9 cellular contexts compared by ENCODE assay signal in genomic region chr10:92756233-92757065, GRCh38.
DNase-seq lines count a peak whose midpoint lies in the region; ATAC-seq and TF ChIP-seq lines count a peak whose summit lies in the region.
"Had no signal": no experiment of that assay in that cellular context is flagged by ENCODE, and none has a peak within 500 bp of the region (broad histone marks: within the 10 kb centered on the region; RNA-seq: fewer than 3 reads in every experiment).

No MANE protein-coding gene starts in this region.

- intact Hi-C loops in testis (cut with DNase I; ENCODE audit: low total_unique reads), result no loop called here
- intact Hi-C loops in body of pancreas (cut with DNase I), result no loop called here

- H3K27ac ChIP-seq in testis, result peak overlapping the region in 1 of 2 donors; percentile 54
- H3K27ac ChIP-seq in body of pancreas, result no peak overlapping the region

- H3K36me3 ChIP-seq in testis (ENCODE audit: low read depth, missing control alignments) (no peaks in the 10 kb centered on the region), body of pancreas (replicated peaks in 1 of 2; ENCODE audit: insufficient read depth in 1 of 2, low read depth in 2 of 2) (no peaks in the 10 kb centered on the region)

- H3K27ac Mint-ChIP-seq in activated naive CD8-positive, alpha-beta T cell treated with anti-CD3 and anti-CD28 coated beads, Interleukin-2, amount 50 U/mL, for 24 hours, result peak overlapping the region; percentile 56
- no peak overlapping the region for H3K27ac Mint-ChIP-seq in activated naive CD8-positive, alpha-beta T cell treated with anti-CD3 and anti-CD28 coated beads for 36 hours
- H3K27ac Mint-ChIP-seq: activated naive CD4-positive, alpha-beta T cell treated with anti-CD3 and anti-CD28 coated beads, Interleukin-2, amount 50 U/mL, for 72 hours had no signal

- TF ChIP-seq CTCF in testis (IDR thresholded peaks at IDR 0.05), result no peak
- no peak for TF ChIP-seq CTCF in body of pancreas (IDR thresholded peaks at IDR 0.05)

- H3K4me3 Mint-ChIP-seq in activated naive CD8-positive, alpha-beta T cell treated with anti-CD3 and anti-CD28 coated beads, Interleukin-2, amount 50 U/mL, for 24 hours, result peak overlapping the region; percentile 38
- no peak overlapping the region for H3K4me3 Mint-ChIP-seq in activated naive CD8-positive, alpha-beta T cell treated with anti-CD3 and anti-CD28 coated beads for 36 hours

- H3K4me3 ChIP-seq in testis (no peak overlapping the region), body of pancreas (no peak overlapping the region)

- 58 to 62% methylated on average over 9 of the region's 9 CpGs for WGBS in testis, 2 donors
- 72 to 79% methylated on average over 9 of the region's 9 CpGs for WGBS in body of pancreas, 2 donors

- H3K9me3 Mint-ChIP-seq in activated naive CD8-positive, alpha-beta T cell treated with anti-CD3 and anti-CD28 coated beads, Interleukin-2, amount 50 U/mL, for 24 hours, result no peaks in the 10 kb centered on the region
- H3K9me3 Mint-ChIP-seq in activated naive CD8-positive, alpha-beta T cell treated with anti-CD3 and anti-CD28 coated beads for 36 hours, result no peaks in the 10 kb centered on the region
- H3K9me3 Mint-ChIP-seq: activated naive CD4-positive, alpha-beta T cell treated with anti-CD3 and anti-CD28 coated beads, Interleukin-2, amount 50 U/mL, for 72 hours had no signal

- H3K27me3 ChIP-seq in testis, result no peaks in the 10 kb centered on the region
- H3K27me3 ChIP-seq in body of pancreas, result no peaks in the 10 kb centered on the region

- H3K9me3 ChIP-seq in testis (no peaks in the 10 kb centered on the region), body of pancreas (no peaks in the 10 kb centered on the region)

- H3K4me1 Mint-ChIP-seq in activated naive CD8-positive, alpha-beta T cell treated with anti-CD3 and anti-CD28 coated beads, Interleukin-2, amount 50 U/mL, for 24 hours, result peaks cover 23% of the 10 kb centered on the region
- peaks cover 11% of the 10 kb centered on the region for H3K4me1 Mint-ChIP-seq in activated naive CD8-positive, alpha-beta T cell treated with anti-CD3 and anti-CD28 coated beads for 36 hours

- no peak for DNase-seq in activated naive CD8-positive, alpha-beta T cell treated with anti-CD3 and anti-CD28 coated beads, Interleukin-2, amount 50 U/mL, for 24 hours
- no peak for DNase-seq in activated naive CD8-positive, alpha-beta T cell treated with anti-CD3 and anti-CD28 coated beads for 36 hours
- DNase-seq in NCI-H510A treated with DMSO at 0.1 percent for 48 hours (lab: John Stamatoyannopoulos, UW), result peak; percentile 25
- DNase-seq in glomerular endothelial cell (ENCODE audit: extremely low read depth, low read depth, low spot score), result peak; percentile 91
- DNase-seq in testis, result peak; percentile 55
- DNase-seq in body of pancreas, result no peak
- DNase-seq in Ammon's horn (ENCODE audit: low spot score), result no peak

- no peaks in the 10 kb centered on the region for H3K27me3 Mint-ChIP-seq in activated naive CD8-positive, alpha-beta T cell treated with anti-CD3 and anti-CD28 coated beads, Interleukin-2, amount 50 U/mL, for 24 hours
- H3K27me3 Mint-ChIP-seq in activated naive CD8-positive, alpha-beta T cell treated with anti-CD3 and anti-CD28 coated beads for 36 hours, result no peaks in the 10 kb centered on the region

- H3K36me3 Mint-ChIP-seq in activated naive CD8-positive, alpha-beta T cell treated with anti-CD3 and anti-CD28 coated beads, Interleukin-2, amount 50 U/mL, for 24 hours (ENCODE audit: low read depth), result no peaks in the 10 kb centered on the region
- H3K36me3 Mint-ChIP-seq in activated naive CD8-positive, alpha-beta T cell treated with anti-CD3 and anti-CD28 coated beads for 36 hours, result no peaks in the 10 kb centered on the region
- H3K36me3 Mint-ChIP-seq: activated naive CD4-positive, alpha-beta T cell treated with anti-CD3 and anti-CD28 coated beads, Interleukin-2, amount 50 U/mL, for 72 hours had no signal

- TF ChIP-seq POLR2A in testis (IDR thresholded peaks at IDR 0.05) (no peak), body of pancreas (IDR thresholded peaks at IDR 0.05) (no peak)

- H3K4me1 ChIP-seq in testis, result peaks cover 7% of the 10 kb centered on the region
- H3K4me1 ChIP-seq in body of pancreas, result no peaks in the 10 kb centered on the region

- peak; percentile 40 for ATAC-seq in activated naive CD8-positive, alpha-beta T cell treated with anti-CD3 and anti-CD28 coated beads, Interleukin-2, amount 50 U/mL, for 24 hours
- ATAC-seq in HG02885 (IDR thresholded peaks at IDR 0.05; ENCODE audit: poor library complexity, unreplicated experiment) (peak; percentile 88), body of pancreas (no peak)

Comparison
In these comparisons a context has a peak if more than half of its experiments do, and no peak if none do; other contexts are left out.
1. DNase-seq: peak in NCI-H510A treated with DMSO at 0.1 percent for 48 hours (single experiment), glomerular endothelial cell (single experiment) and testis (single experiment); none in activated naive CD8-positive, alpha-beta T cell treated with anti-CD3 and anti-CD28 coated beads, Interleukin-2, amount 50 U/mL, for 24 hours (single experiment), activated naive CD8-positive, alpha-beta T cell treated with anti-CD3 and anti-CD28 coated beads for 36 hours (single experiment), body of pancreas (0 of 4) and Ammon's horn (single experiment).